8 cellular contexts compared by ENCODE assay signal in genomic region chr3:158845748-158846350, GRCh38. TPM values are rescaled to one million over a fixed set of nuclear protein-coding genes. Genes with fewer than 3 reads are reported as not detected.
A peak's percentile ranks its signal among the peaks of the same experiment; 100 is the strongest.
DNase-seq lines count a peak whose midpoint lies in the region; ATAC-seq and TF ChIP-seq lines count a peak whose summit lies in the region.

No MANE protein-coding gene starts in this region.

- H3K27me3 ChIP-seq in IMR-90 (ENCODE audit: control insufficient read depth, insufficient read depth, low read length): peaks cover 10% of the 10 kb centered on the region
- H3K27me3 ChIP-seq in left lung: no peaks in the 10 kb centered on the region
- no peaks in the 10 kb centered on the region for H3K27me3 ChIP-seq in vagina

- H3K27me3 Mint-ChIP-seq in MCF 10A (ENCODE audit: insufficient read depth, unreplicated experiment): no peaks in the 10 kb centered on the region

- H4K91ac ChIP-seq in IMR-90 (ENCODE audit: insufficient read depth, low read depth, low read length): no peak overlapping the region

- H2AK9ac ChIP-seq in IMR-90 (replicated peaks; ENCODE audit: low read depth, low read length, poor library complexity): no peak overlapping the region

- H2AFZ ChIP-seq in IMR-90 (replicated peaks; ENCODE audit: low read length, poor library complexity): no peak overlapping the region

- WGBS in IMR-90 (ENCODE audit: extremely low coverage in 2 of 2, insufficient read length in 1 of 2), 2 experiments: no CpG with 5 or more reads among the region's 5 CpGs

- H3K4me2 ChIP-seq in IMR-90 (ENCODE audit: low read depth, low read length): no peak overlapping the region

- no peaks in the 10 kb centered on the region for H4K20me1 ChIP-seq in IMR-90 (ENCODE audit: insufficient read depth, low read length)

- no peak overlapping the region for H3K18ac ChIP-seq in IMR-90 (ENCODE audit: low read depth, low read length)

- H3K4ac ChIP-seq in IMR-90 (ENCODE audit: low read depth, low read length): no peak overlapping the region

- no peak overlapping the region for H2BK15ac ChIP-seq in IMR-90 (ENCODE audit: low read depth, low read length)

- no peaks in the 10 kb centered on the region for H3K4me1 Mint-ChIP-seq in MCF 10A (ENCODE audit: insufficient read depth, unreplicated experiment)

- no peak overlapping the region for H2BK120ac ChIP-seq in IMR-90 (ENCODE audit: low read depth, low read length)

- H3K36me3 ChIP-seq in IMR-90 (ENCODE audit: control insufficient read depth, insufficient read depth, low read length): no peaks in the 10 kb centered on the region
- no peaks in the 10 kb centered on the region for H3K36me3 ChIP-seq in left lung
- H3K36me3 ChIP-seq in vagina: no peaks in the 10 kb centered on the region

- no peak overlapping the region for H3K27ac Mint-ChIP-seq in MCF 10A (ENCODE audit: low read depth, unreplicated experiment)

- in situ Hi-C loops in IMR-90 (cut with MboI; ENCODE audit: low sequenced_read_pairs): loop anchor here (5.0 kb wide), 1 partner anchor 411 kb away; no protein-coding TSS in a partner anchor

- no peaks in the 10 kb centered on the region for H3K79me1 ChIP-seq in IMR-90 (ENCODE audit: low read depth in 1 of 2, low read length in 2 of 2)

- TF ChIP-seq CTCF in IMR-90 (conservative IDR thresholded peaks at IDR 0.05; ENCODE audit: low read depth, low read length) (peak; percentile 52), MCF 10A (IDR thresholded peaks at IDR 0.05; ENCODE audit: unreplicated experiment) (peak; percentile 72), left lung (IDR thresholded peaks at IDR 0.05) (peak; percentile 41 to 62), vagina (IDR thresholded peaks at IDR 0.05) (peak; percentile 15 to 70 (median 68))

- DNase-seq in DMS53 treated with DMSO at 0.1 percent for 48 hours (lab: John Stamatoyannopoulos, UW; ENCODE audit: unreplicated experiment) (peak; percentile 15), IMR-90 (no peak), OCI-M1 (lab: John Stamatoyannopoulos, UW) (peak; percentile 38), MCF 10A (ENCODE audit: unreplicated experiment) (peak; percentile 51), left lung (no peak), vagina (ENCODE audit: extremely low spot score in 2 of 2) (no peak), UCSD-AML1 (lab: John Stamatoyannopoulos, UW; ENCODE audit: unreplicated experiment) (no peak)

- H3K56ac ChIP-seq in IMR-90 (ENCODE audit: extremely low read depth, insufficient read depth, low read length): no peak overlapping the region

- BruUV-seq in IMR-90 (replicated peaks; lab: Mats Ljungman, UMichigan) (no TSS peak), MCF 10A (replicated peaks; lab: Mats Ljungman, UMichigan) (no TSS peak)

- no peak overlapping the region for H2BK5ac ChIP-seq in IMR-90 (ENCODE audit: low read depth, low read length, poor library complexity, severe bottlenecking)

- no peak overlapping the region for H3K23ac ChIP-seq in IMR-90 (ENCODE audit: low read depth, low read length)

- CTCF ChIA-PET in IMR-90 (lab: Yijun Ruan, JAX): interaction anchor here (1.0 to 2.2 kb wide), 3 partner anchors 18 to 415 kb away, joined by 3 to 7 read pairs (median 6); no protein-coding TSS in a partner anchor
- CTCF ChIA-PET in MCF 10A (lab: Yijun Ruan, JAX): interaction anchor here (0.5 to 11.5 kb wide), 38 partner anchors 8 to 1372 kb away, joined by 3 to 231 read pairs (median 4); no protein-coding TSS in a partner anchor

- peak; percentile 58 for ATAC-seq in GM19395 (IDR thresholded peaks at IDR 0.05; ENCODE audit: unreplicated experiment)
- no peak for ATAC-seq in IMR-90 (ENCODE audit: low read depth)
- peak; percentile 79 for ATAC-seq in left lung

- H2AK5ac ChIP-seq in IMR-90 (ENCODE audit: low read depth, low read length): no peak overlapping the region

- H4K8ac ChIP-seq in IMR-90 (ENCODE audit: low read depth in 2 of 2, low read length in 2 of 2): no peak overlapping the region

- TF ChIP-seq RAD21 in IMR-90 (IDR thresholded peaks at IDR 0.05; ENCODE audit: low read length): peak; percentile 56

- no peaks in the 10 kb centered on the region for H3K9me3 ChIP-seq in IMR-90 (ENCODE audit: control insufficient read depth, insufficient read depth, low read length)
- H3K9me3 ChIP-seq in left lung: no peaks in the 10 kb centered on the region
- H3K9me3 ChIP-seq in vagina: no peaks in the 10 kb centered on the region

- dilution Hi-C loops in IMR-90 (cut with HindIII; ENCODE audit: low sequenced_read_pairs, unreplicated experiment): no loop called here

- H3K4me3 ChIP-seq in IMR-90 (ENCODE audit: insufficient read depth, low read depth, low read length): no peak overlapping the region
- no peak overlapping the region for H3K4me3 ChIP-seq in left lung
- H3K4me3 ChIP-seq in vagina: no peak overlapping the region

- no peaks in the 10 kb centered on the region for H3K4me1 ChIP-seq in IMR-90 (ENCODE audit: control insufficient read depth, insufficient read depth, low read length)
- no peaks in the 10 kb centered on the region for H3K4me1 ChIP-seq in left lung
- no peaks in the 10 kb centered on the region for H3K4me1 ChIP-seq in vagina

- H3K27ac ChIP-seq in IMR-90 (ENCODE audit: insufficient read depth, low read length) (no peak overlapping the region), left lung (no peak overlapping the region), vagina (no peak overlapping the region)

- H3K14ac ChIP-seq in IMR-90 (replicated peaks; ENCODE audit: low read depth, low read length): no peak overlapping the region

- H3K9me3 Mint-ChIP-seq in MCF 10A (ENCODE audit: unreplicated experiment): no peaks in the 10 kb centered on the region

- no peak overlapping the region for H4K5ac ChIP-seq in IMR-90 (ENCODE audit: low read depth, low read length)

- no peaks in the 10 kb centered on the region for H3K9me1 ChIP-seq in IMR-90 (ENCODE audit: insufficient read depth, low read length)

- no peak overlapping the region for H3K9ac ChIP-seq in IMR-90 (ENCODE audit: low read depth, low read length)

- intact Hi-C loops in IMR-90 (cut with micrococcal nuclease) (loop anchor here (1.0 kb wide), 1 partner anchor 414 kb away; no protein-coding TSS in a partner anchor), MCF 10A (cut with micrococcal nuclease) (loop anchor here (1.0 to 10.0 kb wide), 3 partner anchors 407 to 769 kb away; no protein-coding TSS in a partner anchor), left lung (cut with DNase I) (loop anchor here in 1 of 2 donors (10.0 kb wide), 1 partner anchor 409 kb away; no protein-coding TSS in a partner anchor), vagina (cut with DNase I) (no loop called here)

- POLR2A ChIA-PET in IMR-90 (lab: Charles Lee; ENCODE audit: unreplicated experiment): no interaction called here
- POLR2A ChIA-PET in MCF 10A (lab: Yijun Ruan, JAX): interaction anchor here (1.3 kb wide), 1 partner anchor 414 kb away, joined by 4 read pairs; no protein-coding TSS in a partner anchor

- no peak overlapping the region for H3K4me3 Mint-ChIP-seq in MCF 10A (ENCODE audit: unreplicated experiment)

- no peaks in the 10 kb centered on the region for H3K36me3 Mint-ChIP-seq in MCF 10A (ENCODE audit: insufficient read depth, unreplicated experiment)

- no peak overlapping the region for H2BK20ac ChIP-seq in IMR-90 (ENCODE audit: low read depth, low read length)

- TF ChIP-seq POLR2A in IMR-90 (IDR thresholded peaks at IDR 0.05; ENCODE audit: low read depth, low read length) (no peak), vagina (IDR thresholded peaks at IDR 0.05) (no peak)

TF ChIP-seq in IMR-90, 13 proteins besides CTCF, POLR2A, EP300 and RAD21:
- TF ChIP-seq BHLHE40 (IDR thresholded peaks at IDR 0.05; ENCODE audit: low read depth, low read length) (no peak), SMC3 (IDR thresholded peaks at IDR 0.05; ENCODE audit: low read depth, low read length) (peak; percentile 34; the same call in 1 of the 2 replicates)

RNA-seq across cellular contexts. Expression of gene MFSD1, which starts 44.0 kb away (rescaled TPM):
- 64.2 and 103 TPM in 2 replicates for total RNA-seq in IMR-90 (2012; rRNA removed)
- polyA plus RNA-seq in IMR-90 (2012; rRNA removed): 39.7 and 50.4 TPM in 2 replicates
- 24.2 and 24.8 TPM in 2 replicates for polyA plus RNA-seq in IMR-90 (2012; cell fraction: cytosol; rRNA removed)
- polyA plus RNA-seq in IMR-90 (2012; cell fraction: nucleus; rRNA removed; ENCODE audit: low replicate concordance): 10.2 and 33.8 TPM in 2 replicates
- total RNA-seq in MCF 10A (2022): 28.9 and 34.7 TPM in 2 replicates
- 100 to 1,000 TPM in 1 of 2 donors, 10 to 100 TPM in 1; 86.4 to 134 TPM for total RNA-seq in left lung
- total RNA-seq in vagina: 59.2 TPM

Comparison
In these comparisons a context has a peak if more than half of its experiments do, and no peak if none do; other contexts are left out.
1. DNase-seq: peak in DMS53 treated with DMSO at 0.1 percent for 48 hours (single experiment), OCI-M1 (single experiment) and MCF 10A (single experiment); none in IMR-90 (single experiment), left lung (0 of 2), vagina (0 of 2) and UCSD-AML1 (single experiment).
2. Peak in every context shown above with its lines, with median percentiles within 50 percentile points of each other: CTCF ChIP-seq.